8 cellular contexts compared by ENCODE assay signal in the genomic region with DNA sequence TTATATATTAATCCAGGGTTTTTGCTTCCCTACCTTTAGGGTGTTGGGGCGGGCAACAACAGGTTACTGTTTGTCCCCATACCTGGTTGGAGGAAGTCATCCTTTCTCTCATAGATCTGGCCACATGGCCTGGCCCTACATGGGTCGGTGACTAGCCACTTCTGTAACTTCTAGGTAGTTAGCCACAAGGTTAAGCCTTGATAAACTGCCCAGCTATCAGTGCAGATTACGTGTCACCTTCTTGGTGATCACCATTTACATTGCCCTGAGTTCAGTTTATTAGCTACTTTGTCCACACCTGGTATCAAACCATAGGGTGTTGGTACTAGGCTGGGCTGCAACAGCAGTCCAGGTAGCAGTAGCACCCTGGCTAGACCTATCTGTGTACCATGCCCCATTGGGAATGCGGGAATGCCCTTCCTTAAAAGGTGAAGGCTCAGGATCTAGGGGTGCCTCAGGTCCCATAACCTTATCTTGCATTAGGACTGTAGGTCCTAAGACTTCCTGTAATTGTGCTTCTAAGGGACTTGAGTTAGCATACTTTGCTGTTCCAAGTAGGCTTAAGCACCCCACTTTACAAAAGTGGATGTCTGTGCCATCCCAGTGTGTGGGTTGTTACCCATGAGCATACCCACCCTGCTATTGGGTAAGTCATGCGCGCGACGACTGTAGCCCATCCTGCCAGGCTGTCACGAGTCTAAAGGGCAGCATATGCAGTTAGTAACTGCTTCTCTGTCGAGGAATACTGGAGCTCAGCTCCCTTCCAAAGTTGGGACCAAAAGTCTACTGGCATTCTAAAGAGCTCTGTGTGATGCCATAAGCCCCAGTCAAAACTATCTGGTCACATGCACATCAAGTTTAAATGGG. TPM values are rescaled to one million over a fixed set of nuclear protein-coding genes. Genes with fewer than 3 reads are reported as not detected.
DNase-seq lines count a peak whose midpoint lies in the region; ATAC-seq and TF ChIP-seq lines count a peak whose summit lies in the region.

No MANE protein-coding gene starts in this region.

- H3K36me3 ChIP-seq in SJCRH30 (no peaks in the 10 kb centered on the region), fibroblast of lung (ENCODE audit: control insufficient read depth, insufficient read depth, low read length) (no peaks in the 10 kb centered on the region)

- no peak for ATAC-seq in esophagus mucosa
- ATAC-seq in GM21619 (IDR thresholded peaks at IDR 0.05; ENCODE audit: unreplicated experiment) = no peak

- H3K27me3 ChIP-seq in SJCRH30 (no peaks in the 10 kb centered on the region), fibroblast of lung (ENCODE audit: control insufficient read depth, insufficient read depth, low read length) (no peaks in the 10 kb centered on the region)

- no peak overlapping the region for H2AFZ ChIP-seq in fibroblast of lung (ENCODE audit: low read length)

- DNase-seq in Caki2 (ENCODE audit: low read depth) (peak; percentile 26), SJCRH30 (no peak), fibroblast of lung (ENCODE audit: low read depth in 2 of 2) (no peak), skeletal muscle cell (ENCODE audit: low read depth) (no peak), GOT3 (lab: John Stamatoyannopoulos, UW) (no peak), NCI-H748 (lab: John Stamatoyannopoulos, UW; ENCODE audit: unreplicated experiment) (no peak)

- no peak overlapping the region for H3K9ac ChIP-seq in fibroblast of lung (ENCODE audit: insufficient read depth, low read length)

- in situ Hi-C loops in Caki2 (cut with HindIII; ENCODE audit: low pct_unique_long_range_greater_than_20kb, low sequenced_read_pairs) = no loop called here

- no peaks in the 10 kb centered on the region for H4K20me1 ChIP-seq in fibroblast of lung (ENCODE audit: control insufficient read depth, extremely low read depth, insufficient read depth, low read length)

- H3K4me2 ChIP-seq in fibroblast of lung (ENCODE audit: extremely low read depth, insufficient read depth, low read length) = peak overlapping the region; percentile 87

- H3K79me2 ChIP-seq in fibroblast of lung (ENCODE audit: control insufficient read depth, insufficient read depth, low read length) = peaks cover 25% of the 10 kb centered on the region

- H3K4me1 ChIP-seq in SJCRH30 (no peaks in the 10 kb centered on the region), fibroblast of lung (ENCODE audit: control insufficient read depth, extremely low read depth, insufficient read depth, low read length) (peaks cover 5% of the 10 kb centered on the region)

- peak overlapping the region; percentile 59; the same call in 1 of the 2 replicates for H3K4me3 ChIP-seq in SJCRH30
- peak overlapping the region; percentile 82 to 87 (median 86) for H3K4me3 ChIP-seq in fibroblast of lung (replicated peaks in 1 of 4; ENCODE audit: control extremely low read depth in 1 of 4, insufficient read depth in 1 of 4, low read depth in 3 of 4, low read length in 4 of 4)
- H3K4me3 ChIP-seq in skeletal muscle cell (ENCODE audit: low read depth, low read length) = peak overlapping the region; percentile 71

- TF ChIP-seq CTCF in fibroblast of lung (conservative IDR thresholded peaks at IDR 0.05 in 1 of 2, IDR thresholded peaks at IDR 0.05 in 1 of 2; ENCODE audit: low read depth in 1 of 2, low read length in 2 of 2) = no peak

- H3K9me3 ChIP-seq in SJCRH30 (replicated peaks) = no peaks in the 10 kb centered on the region
- no peaks in the 10 kb centered on the region for H3K9me3 ChIP-seq in fibroblast of lung (ENCODE audit: control insufficient read depth, insufficient read depth, low read depth, low read length)

- H3K27ac ChIP-seq in SJCRH30 (no peak overlapping the region), fibroblast of lung (ENCODE audit: insufficient read depth, low read length) (peak overlapping the region; percentile 81)

RNA-seq across cellular contexts. Expression of a gene that starts 5.2 kb away (rescaled TPM):
- total RNA-seq in Caki2 (2014; rRNA removed; shearing (Covaris generic); ENCODE audit: low replicate concordance) = 5.9 and 6.2 TPM in 2 replicates
- 3.9 and 4.6 TPM in 2 replicates for total RNA-seq in SJCRH30 (2014; rRNA removed; shearing (Covaris generic))
- total RNA-seq in fibroblast of lung = 5.1 and 6.9 TPM in 2 replicates
- 3.2 and 3.9 TPM in 2 replicates for polyA plus RNA-seq in fibroblast of lung
- polyA plus RNA-seq in fibroblast of lung (2012) = 2.4 TPM in 2 replicates
- polyA minus RNA-seq in fibroblast of lung (ENCODE audit: low replicate concordance) = 1.3 and 1.7 TPM in 2 replicates
- total RNA-seq in esophagus mucosa = 2.4 TPM

RNA-seq across cellular contexts. Expression of a gene that starts 19.0 kb away (rescaled TPM):
- total RNA-seq in Caki2 (2014; rRNA removed; shearing (Covaris generic); ENCODE audit: low replicate concordance) = 97.8 and 235 TPM in 2 replicates
- 1.9 and 2.6 TPM in 2 replicates for total RNA-seq in SJCRH30 (2014; rRNA removed; shearing (Covaris generic))
- total RNA-seq in fibroblast of lung (5.0 and 5.9 TPM in 2 replicates), esophagus mucosa (9.4 TPM)
- 1.8 and 2.9 TPM in 2 replicates for polyA plus RNA-seq in fibroblast of lung
- 1.1 and 1.4 TPM in 2 replicates for polyA plus RNA-seq in fibroblast of lung (2012)
- 0.82 TPM in 1 of 2 replicates, not detected in the other for polyA minus RNA-seq in fibroblast of lung (ENCODE audit: low replicate concordance)

RNA-seq across cellular contexts. Expression of a gene that starts 44.6 kb away (rescaled TPM):
- 6.9 and 7.3 TPM in 2 replicates for total RNA-seq in Caki2 (2014; rRNA removed; shearing (Covaris generic); ENCODE audit: low replicate concordance)
- total RNA-seq in SJCRH30 (2014; rRNA removed; shearing (Covaris generic)) = 8.4 and 10.5 TPM in 2 replicates
- total RNA-seq in fibroblast of lung = 8.2 and 9.6 TPM in 2 replicates
- polyA plus RNA-seq in fibroblast of lung = 3.3 and 4.7 TPM in 2 replicates
- 1.8 and 2.5 TPM in 2 replicates for polyA plus RNA-seq in fibroblast of lung (2012)
- 1.8 and 2.4 TPM in 2 replicates for polyA minus RNA-seq in fibroblast of lung (ENCODE audit: low replicate concordance)
- total RNA-seq in esophagus mucosa = 2.5 TPM
